10 cellular contexts compared by ENCODE assay signal in genomic region chr7:468681-469590, GRCh38. TPM values are rescaled to one million over a fixed set of nuclear protein-coding genes. Genes with fewer than 3 reads are reported as not detected.
DNase-seq lines count a peak whose midpoint lies in the region; ATAC-seq and TF ChIP-seq lines count a peak whose summit lies in the region.
"Had no signal": no experiment of that assay in that cellular context is flagged by ENCODE, and none has a peak within 500 bp of the region (broad histone marks: within the 10 kb centered on the region; RNA-seq: fewer than 3 reads in every experiment).

No MANE protein-coding gene starts in this region.

- no peaks in the 10 kb centered on the region for H3K9me3 ChIP-seq in CD4-positive, alpha-beta T cell (ENCODE audit: control insufficient read depth, low read length)
- H3K9me3 ChIP-seq: gastroesophageal sphincter had no signal

- H3K36me3 ChIP-seq in brain microvascular endothelial cell (replicated peaks) = no peaks in the 10 kb centered on the region
- H3K36me3 ChIP-seq: gastroesophageal sphincter had no signal

- peaks cover 7 to 20% (median 13%) of the 10 kb centered on the region in 7 donors for H3K9me3 Mint-ChIP-seq in naive B cell
- peaks cover 9% of the 10 kb centered on the region for H3K9me3 Mint-ChIP-seq in CD4-positive, alpha-beta T cell

- DNase-seq in AG04449 (ENCODE audit: low read depth, low spot score) = peak; percentile 50
- DNase-seq in HT1080 (ENCODE audit: low read depth) = peak; percentile 41
- peak; percentile 61 for DNase-seq in brain microvascular endothelial cell
- peak; percentile 12 for DNase-seq in naive B cell
- DNase-seq in CD4-positive, alpha-beta T cell = no peak
- DNase-seq in DMS79 treated with DMSO at 0.1 percent for 48 hours (lab: John Stamatoyannopoulos, UW) = no peak
- DNase-seq in AG20443 (ENCODE audit: low spot score) = no peak
- DNase-seq: NCI-H446 had no signal

- ATAC-seq in naive B cell (ENCODE audit: low read depth in 2 of 2) (peak; percentile 58 to 60), HG03342 (IDR thresholded peaks at IDR 0.05; ENCODE audit: unreplicated experiment) (no peak)
- no peak for ATAC-seq in CD4-positive, alpha-beta T cell (ENCODE audit: poor library complexity)
- ATAC-seq: gastroesophageal sphincter had no signal

- intact Hi-C loops in CD4-positive, alpha-beta T cell (cut with DNase I, micrococcal nuclease) = no loop called here

- no peak overlapping the region for H3K27ac ChIP-seq in brain microvascular endothelial cell
- no peak overlapping the region for H3K27ac ChIP-seq in CD4-positive, alpha-beta T cell (ENCODE audit: low read depth, low read length)

- in situ Hi-C loops in brain microvascular endothelial cell (cut with HindIII; ENCODE audit: low pct_ligation_motif_present, low sequenced_read_pairs) = no loop called here

- POLR2A ChIA-PET in AG04449 (lab: Yijun Ruan, JAX) = interaction anchor here (0.6 kb wide), 1 partner anchor 1266 kb away, joined by 3 read pairs; no protein-coding TSS in a partner anchor
- POLR2A ChIA-PET in CD4-positive, alpha-beta T cell (lab: Charles Lee) = no interaction called here

- H3K36me3 Mint-ChIP-seq in naive B cell = peaks cover 0 to 10% of the 10 kb centered on the region in 2 donors
- no peaks in the 10 kb centered on the region for H3K36me3 Mint-ChIP-seq in CD4-positive, alpha-beta T cell (ENCODE audit: low read depth)

- no peaks in the 10 kb centered on the region for H3K27me3 ChIP-seq in brain microvascular endothelial cell (replicated peaks)
- no peaks in the 10 kb centered on the region for H3K27me3 ChIP-seq in CD4-positive, alpha-beta T cell (ENCODE audit: control insufficient read depth, insufficient read depth, low read length)
- H3K27me3 ChIP-seq: gastroesophageal sphincter had no signal

- peaks cover 0 to 4% (median 0%) of the 10 kb centered on the region in 3 donors for H3K27me3 Mint-ChIP-seq in naive B cell
- no peaks in the 10 kb centered on the region for H3K27me3 Mint-ChIP-seq in CD4-positive, alpha-beta T cell

- H3K4me1 Mint-ChIP-seq in naive B cell = peaks cover 15 to 18% (median 17%) of the 10 kb centered on the region in 3 donors
- peaks cover 19% of the 10 kb centered on the region for H3K4me1 Mint-ChIP-seq in CD4-positive, alpha-beta T cell (ENCODE audit: low read depth)

- peak overlapping the region in 2 of 8 donors; percentile 7 to 26 for H3K4me3 Mint-ChIP-seq in naive B cell
- no peak overlapping the region for H3K4me3 Mint-ChIP-seq in CD4-positive, alpha-beta T cell

- H3K27ac Mint-ChIP-seq in naive B cell = peak overlapping the region in 5 of 6 donors; percentile 22 to 96 (median 76)
- no peak overlapping the region for H3K27ac Mint-ChIP-seq in CD4-positive, alpha-beta T cell

- CTCF ChIA-PET in AG04449 (lab: Yijun Ruan, JAX) = no interaction called here
- CTCF ChIA-PET in CD4-positive, alpha-beta T cell (lab: Charles Lee) = no interaction called here

- H3K4me3 ChIP-seq in AG04449 (ENCODE audit: low read depth, low read length) (no peak overlapping the region), brain microvascular endothelial cell (ENCODE audit: low read depth, low read length) (no peak overlapping the region)
- H3K4me3 ChIP-seq: gastroesophageal sphincter had no signal

- TF ChIP-seq CTCF in AG04449 (IDR thresholded peaks at IDR 0.05; ENCODE audit: insufficient read depth, low read length, missing control alignments) (no peak), brain microvascular endothelial cell (IDR thresholded peaks at IDR 0.05; ENCODE audit: low read depth, low read length, missing control alignments) (no peak)
- TF ChIP-seq CTCF in CD4-positive, alpha-beta T cell (IDR thresholded peaks at IDR 0.05) = no peak

RNA-seq across cellular contexts. Expression of gene PDGFA, which starts 50.7 kb away (rescaled TPM):
- 21.6 and 23.1 TPM in 2 replicates for total RNA-seq in HT1080 (2014; rRNA removed; shearing (Covaris generic))
- 16.9 and 17.0 TPM in 2 replicates for polyA plus RNA-seq in HT1080 (2015; cell fraction: cytosol; rRNA removed)
- polyA plus RNA-seq in HT1080 (2015; cell fraction: nucleus; rRNA removed) = 12.7 and 15.5 TPM in 2 replicates
- under 1 TPM in 1 of 6 donors, not detected in 5; 0.12 TPM for polyA plus RNA-seq in naive B cell (ENCODE audit: low read depth in 6 of 6)
- total RNA-seq in CD4-positive, alpha-beta T cell = under 1 TPM; 0.55 to 0.70 TPM

Comparison
In these comparisons a context has a peak if more than half of its experiments do, and no peak if none do; other contexts are left out.
1. DNase-seq: peak in AG04449 (single experiment), HT1080 (single experiment), brain microvascular endothelial cell (single experiment) and naive B cell (single experiment); none in CD4-positive, alpha-beta T cell (0 of 10), DMS79 treated with DMSO at 0.1 percent for 48 hours (single experiment) and AG20443 (single experiment).
2. ATAC-seq: peak in naive B cell (2 of 2); none in CD4-positive, alpha-beta T cell (single experiment) and HG03342 (single experiment).
3. RNA of gene PDGFA, which starts 50.7 kb away (total RNA-seq): 21.6 to 23.1 TPM in HT1080; 0.55 to 0.70 TPM in CD4-positive, alpha-beta T cell; every median in the first group is over 10 times any median in the second.